In the genomic region with DNA sequence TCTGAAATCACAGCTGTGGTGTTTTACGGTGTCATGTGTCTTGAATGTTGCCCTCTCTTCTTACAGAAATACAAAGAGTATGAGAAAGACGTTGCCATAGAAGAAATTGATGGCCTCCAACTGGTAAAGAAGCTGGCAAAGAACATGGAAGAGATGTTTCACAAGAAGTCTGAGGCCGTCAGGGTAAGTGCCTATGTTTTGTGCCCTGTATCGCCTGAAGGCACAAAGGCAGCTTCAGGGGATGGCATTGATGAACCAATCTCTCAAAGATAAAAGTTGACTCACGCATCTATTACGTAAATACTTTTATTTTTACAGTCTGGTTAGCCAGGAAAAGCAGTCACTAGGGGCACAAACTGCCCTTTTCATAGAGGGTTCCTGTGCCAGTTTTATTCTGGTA, we compare ENCODE assay signal across 19 cellular contexts.
"Had no signal": no experiment of that assay in that cellular context is flagged by ENCODE, and none has a peak within 500 bp of the region (broad histone marks: within the 10 kb centered on the region; RNA-seq: fewer than 3 reads in every experiment).

No MANE protein-coding gene starts in this region.

- H3K36me3 ChIP-seq: ascending aorta, gastroesophageal sphincter, right lobe of liver, tibial nerve had no signal

- H3K4me3 ChIP-seq: ascending aorta, gastroesophageal sphincter, right lobe of liver, tibial nerve had no signal

- H3K4me1 ChIP-seq: ascending aorta, gastroesophageal sphincter, tibial nerve had no signal

- ATAC-seq: activated naive CD4-positive, alpha-beta T cell treated with anti-CD3 and anti-CD28 coated beads, Interleukin-2, amount 50 U/mL, for 72 hours; activated T-helper 17 cell treated with anti-CD3 and anti-CD28 coated beads, Interleukin-2, amount 50 U/mL, for 72 hours; gastroesophageal sphincter; left ventricle myocardium superior; stimulated activated effector memory CD8-positive, alpha-beta T cell treated with anti-CD3 and anti-CD28 coated beads, Interleukin-12 subunit alpha, Interleukin-12 subunit beta, amount 100 ng/mL, for 72 hours; stimulated activated naive CD8-positive, alpha-beta T cell treated with anti-CD3 and anti-CD28 coated beads, Interleukin-15, amount 100 ng/mL, for 72 hours; WTC11 had no signal

- H3K9me3 ChIP-seq: ascending aorta, gastroesophageal sphincter, right lobe of liver, tibial nerve had no signal

- H3K27ac ChIP-seq: ascending aorta, gastroesophageal sphincter, right lobe of liver, tibial nerve had no signal

- H3K27me3 ChIP-seq: ascending aorta, gastroesophageal sphincter, right lobe of liver, tibial nerve had no signal

- DNase-seq: activated T-cell treated with anti-CD3 and anti-CD28 coated beads, Interleukin-2, amount 50 U/mL, for 1 hour; effector memory CD4-positive, alpha-beta T cell; head of caudate nucleus; hypothalamus; left ventricle myocardium superior; naive B cell; occipital lobe; right lobe of liver; small intestine; stimulated activated CD4-positive, alpha-beta T cell treated with anti-CD3 and anti-CD28 coated beads, Interleukin-2, amount 100 ng/mL, for 24 hours; stimulated activated naive CD8-positive, alpha-beta T cell treated with anti-CD3 and anti-CD28 coated beads, Interleukin-15, amount 100 ng/mL, for 72 hours; T1000 had no signal
